In genomic region chr19:29624489-29625210, GRCh38 we compare ENCODE assay signal across 16 cellular contexts. TPM values are rescaled to one million over a fixed set of nuclear protein-coding genes. Genes with fewer than 3 reads are reported as not detected.
DNase-seq lines count a peak whose midpoint lies in the region; ATAC-seq and FAIRE-seq lines count a peak whose summit lies in the region.
"Had no signal": no experiment of that assay in that cellular context is flagged by ENCODE, and none has a peak within 500 bp of the region (broad histone marks: within the 10 kb centered on the region; RNA-seq: fewer than 3 reads in every experiment).

No MANE protein-coding gene starts in this region.

- H3K36me3 Mint-ChIP-seq in activated T-cell treated with anti-CD3 and anti-CD28 coated beads, Interleukin-2, amount 50 U/mL, for 4 hours (ENCODE audit: insufficient read depth) = no peaks in the 10 kb centered on the region
- H3K36me3 Mint-ChIP-seq in effector memory CD8-positive, alpha-beta T cell (ENCODE audit: insufficient read depth) = peaks cover 5% of the 10 kb centered on the region

- H3K27ac ChIP-seq in small intestine (ENCODE audit: low read depth in 1 of 2, low read length in 1 of 2) = peak overlapping the region; percentile 2 to 49

- no peaks in the 10 kb centered on the region for H3K36me3 ChIP-seq in small intestine (ENCODE audit: control insufficient read depth in 2 of 2, insufficient read depth in 2 of 2, low read length in 2 of 2)
- H3K36me3 ChIP-seq: heart left ventricle had no signal

- FAIRE-seq in small intestine (lab: Jason Lieb, UNC) (no peak), RCC 7860 (lab: Jason Lieb, UNC) (no peak)
- FAIRE-seq: bronchial epithelial cell had no signal

- H3K9me3 ChIP-seq in small intestine (ENCODE audit: control insufficient read depth, low read depth) = no peaks in the 10 kb centered on the region
- H3K9me3 ChIP-seq: heart left ventricle had no signal

- no peaks in the 10 kb centered on the region for H3K9me3 Mint-ChIP-seq in activated T-cell treated with anti-CD3 and anti-CD28 coated beads, Interleukin-2, amount 50 U/mL, for 4 hours
- no peaks in the 10 kb centered on the region for H3K9me3 Mint-ChIP-seq in effector memory CD8-positive, alpha-beta T cell

- peak overlapping the region; percentile 96 to 97 for H3K27ac Mint-ChIP-seq in effector memory CD8-positive, alpha-beta T cell

- H3K4me1 ChIP-seq in small intestine (ENCODE audit: control insufficient read depth in 2 of 2, insufficient read depth in 1 of 2, low read depth in 1 of 2, low read length in 1 of 2) = no peaks in the 10 kb centered on the region

- no peak for DNase-seq in activated T-cell treated with anti-CD3 and anti-CD28 coated beads, Interleukin-2, amount 50 U/mL, for 4 hours
- DNase-seq in activated T-cell treated with anti-CD3 and anti-CD28 coated beads, Interleukin-2, amount 50 U/mL, for 48 hours = no peak
- DNase-seq in M059J (ENCODE audit: low read depth) (peak; percentile 11), small intestine (no peak), RCC 7860 (ENCODE audit: low spot score) (no peak), NCI-H446 treated with DMSO at 0.1 percent for 48 hours (lab: John Stamatoyannopoulos, UW) (no peak)
- no peak for DNase-seq in effector memory CD8-positive, alpha-beta T cell
- DNase-seq: HCEC 1CT; heart left ventricle; NCI-H1105 treated with DMSO at 0.1 percent for 48 hours; NCI-H510A; nucleus accumbens; stimulated activated CD8-positive, alpha-beta memory T cell treated with anti-CD3 and anti-CD28 coated beads, Interleukin-4, amount 100 ng/mL, for 48 hours had no signal

- no peaks in the 10 kb centered on the region for H3K27me3 ChIP-seq in small intestine (ENCODE audit: control insufficient read depth in 2 of 2, insufficient read depth in 2 of 2, low read length in 2 of 2)

- 64 to 79% (median 73%) methylated on average over 6 of the region's 6 CpGs for WGBS in small intestine, 3 donors

- peak overlapping the region; percentile 69 for H3K4me3 Mint-ChIP-seq in activated T-cell treated with anti-CD3 and anti-CD28 coated beads, Interleukin-2, amount 50 U/mL, for 4 hours
- peak overlapping the region; percentile 83 to 84 for H3K4me3 Mint-ChIP-seq in effector memory CD8-positive, alpha-beta T cell

- no peak for ATAC-seq in activated T-cell treated with anti-CD3 and anti-CD28 coated beads, Interleukin-2, amount 50 U/mL, for 4 hours
- no peak for ATAC-seq in effector memory CD8-positive, alpha-beta T cell (replicated peaks)
- ATAC-seq in HG03108 (IDR thresholded peaks at IDR 0.05; ENCODE audit: unreplicated experiment) = no peak
- ATAC-seq: heart left ventricle had no signal

- no peaks in the 10 kb centered on the region for H3K27me3 Mint-ChIP-seq in activated T-cell treated with anti-CD3 and anti-CD28 coated beads, Interleukin-2, amount 50 U/mL, for 4 hours (ENCODE audit: low read depth)
- H3K27me3 Mint-ChIP-seq in effector memory CD8-positive, alpha-beta T cell = no peaks in the 10 kb centered on the region

- H3K4me3 ChIP-seq in small intestine (ENCODE audit: low read depth in 1 of 2, low read length in 2 of 2) = peak overlapping the region in 1 of 2 donors; percentile 21
- H3K4me3 ChIP-seq: lung had no signal

- peaks cover 49% of the 10 kb centered on the region for H3K4me1 Mint-ChIP-seq in activated T-cell treated with anti-CD3 and anti-CD28 coated beads, Interleukin-2, amount 50 U/mL, for 4 hours (ENCODE audit: low read depth)
- H3K4me1 Mint-ChIP-seq in effector memory CD8-positive, alpha-beta T cell (ENCODE audit: low read depth in 2 of 2) = peaks cover 54% of the 10 kb centered on the region in 2 donors

RNA-seq across cellular contexts. Expression of gene POP4, which starts 18.6 kb away (rescaled TPM):
- 100 to 1,000 TPM; 160 to 173 (median 168) TPM for total RNA-seq in activated T-cell treated with anti-CD3 and anti-CD28 coated beads, Interleukin-2, amount 50 U/mL, for 4 hours
- 133 and 146 TPM in 2 replicates for total RNA-seq in M059J (2014; rRNA removed; shearing (Covaris generic))
- 100 to 1,000 TPM in 1 of 3 donors, 10 to 100 TPM in 2; 79.9 to 102 (median 81.6) TPM for polyA plus RNA-seq in small intestine

RNA-seq across cellular contexts. Expression of gene PLEKHF1, which starts 40.6 kb away (rescaled TPM):
- total RNA-seq in activated T-cell treated with anti-CD3 and anti-CD28 coated beads, Interleukin-2, amount 50 U/mL, for 4 hours = 10 to 100 TPM; 16.2 to 20.1 (median 18.4) TPM
- total RNA-seq in M059J (2014; rRNA removed; shearing (Covaris generic)) = 4.2 and 10.7 TPM in 2 replicates
- 10 to 100 TPM in 2 of 3 donors, 1 to 10 TPM in 1; 2.2 to 12.2 (median 12.0) TPM for polyA plus RNA-seq in small intestine
